ENCODE assay signal across 8 cellular contexts in genomic region chrX:134171661-134172587, GRCh38.
DNase-seq lines count a peak whose midpoint lies in the region; ATAC-seq and TF ChIP-seq lines count a peak whose summit lies in the region.

No MANE protein-coding gene starts in this region.

- H3K4me3 Mint-ChIP-seq in progenitor cell of endocrine pancreas (ENCODE audit: low read depth) = peak overlapping the region; percentile 84

- H3K4me1 Mint-ChIP-seq in progenitor cell of endocrine pancreas (ENCODE audit: low read depth) = peaks cover 9% of the 10 kb centered on the region

- peaks cover 3% of the 10 kb centered on the region for H3K27me3 Mint-ChIP-seq in progenitor cell of endocrine pancreas

- H3K4me3 ChIP-seq in heart right ventricle = peak overlapping the region; percentile 38 to 62 (median 56)
- no peak overlapping the region for H3K4me3 ChIP-seq in Karpas-422 (ENCODE audit: low read length)

- H3K9me2 ChIP-seq in Karpas-422 (replicated peaks; ENCODE audit: insufficient read depth, low read length) = no peaks in the 10 kb centered on the region

- TF ChIP-seq CTCF in heart right ventricle (IDR thresholded peaks at IDR 0.05) (no peak), progenitor cell of endocrine pancreas (IDR thresholded peaks at IDR 0.05; ENCODE audit: unreplicated experiment) (no peak)

- H3K9me3 Mint-ChIP-seq in progenitor cell of endocrine pancreas (ENCODE audit: low read depth) = peaks cover 4% of the 10 kb centered on the region

- H3K36me3 Mint-ChIP-seq in progenitor cell of endocrine pancreas (ENCODE audit: insufficient read depth) = peaks cover 4% of the 10 kb centered on the region

- peak overlapping the region; percentile 34 for H3K27ac Mint-ChIP-seq in progenitor cell of endocrine pancreas

- H2AFZ ChIP-seq in Karpas-422 (ENCODE audit: low read length) = no peak overlapping the region

- no peaks in the 10 kb centered on the region for H3K79me2 ChIP-seq in Karpas-422 (ENCODE audit: low read length)

- no peaks in the 10 kb centered on the region for H3K36me3 ChIP-seq in heart right ventricle
- H3K36me3 ChIP-seq in Karpas-422 (ENCODE audit: insufficient read depth, low read length) = no peaks in the 10 kb centered on the region

- no peak overlapping the region for H3K27ac ChIP-seq in heart right ventricle
- no peak overlapping the region for H3K27ac ChIP-seq in Karpas-422 (ENCODE audit: low read length)

- H3K4me1 ChIP-seq in heart right ventricle = peaks cover 0 to 8% (median 0%) of the 10 kb centered on the region in 9 donors
- no peaks in the 10 kb centered on the region for H3K4me1 ChIP-seq in Karpas-422 (ENCODE audit: low read length)

- no peak overlapping the region for H3K9ac ChIP-seq in Karpas-422 (ENCODE audit: low read length)

- intact Hi-C loops in heart right ventricle (cut with DNase I) = no loop called here

- no peaks in the 10 kb centered on the region for H3K9me3 ChIP-seq in heart right ventricle
- H3K9me3 ChIP-seq in Karpas-422 (ENCODE audit: low read length) = no peaks in the 10 kb centered on the region

- DNase-seq in NCI-H82 (lab: John Stamatoyannopoulos, UW) (peak; percentile 5), NCI-H82 treated with DMSO at 0.1 percent for 48 hours (lab: John Stamatoyannopoulos, UW; ENCODE audit: unreplicated experiment) (no peak), NCI-H1417 treated with DMSO at 0.1 percent for 48 hours (lab: John Stamatoyannopoulos, UW) (peak; percentile 39), heart right ventricle (peak; percentile 13 to 14), progenitor cell of endocrine pancreas (ENCODE audit: low spot score, unreplicated experiment) (peak; percentile 21), NOMO-1 treated with dmso at 0.1 percent for 144 hours (lab: John Stamatoyannopoulos, UW; ENCODE audit: unreplicated experiment) (no peak), Karpas-422 (no peak)
- peak; percentile 34 for DNase-seq in activated naive CD4-positive, alpha-beta T cell treated with Interleukin-2 at 50 U/mL for 16 hours

- ATAC-seq in heart right ventricle = peak; percentile 41 to 81 (median 64)

- H4K20me1 ChIP-seq in Karpas-422 (ENCODE audit: insufficient read depth, low read depth, low read length) = no peaks in the 10 kb centered on the region

- H3K27me3 ChIP-seq in heart right ventricle = peaks cover 0 to 70% (median 0%) of the 10 kb centered on the region in 7 donors
- H3K27me3 ChIP-seq in Karpas-422 (ENCODE audit: low read length) = no peaks in the 10 kb centered on the region

- H3K4me2 ChIP-seq in Karpas-422 (ENCODE audit: low read depth, low read length, poor library complexity, severe bottlenecking) = no peak overlapping the region

- WGBS in heart right ventricle, 2 donors = 1% methylated on average over 63 to 74 of the region's 74 CpGs

Comparison
In these comparisons a context has a peak if more than half of its experiments do, and no peak if none do; other contexts are left out.
1. DNase-seq: peak in NCI-H82 (single experiment), NCI-H1417 treated with DMSO at 0.1 percent for 48 hours (single experiment), activated naive CD4-positive, alpha-beta T cell treated with Interleukin-2 at 50 U/mL for 16 hours (single experiment), heart right ventricle (2 of 2) and progenitor cell of endocrine pancreas (single experiment); none in NCI-H82 treated with DMSO at 0.1 percent for 48 hours (single experiment), NOMO-1 treated with dmso at 0.1 percent for 144 hours (single experiment) and Karpas-422 (single experiment).